12 cellular contexts compared by ENCODE assay signal in the genomic region with DNA sequence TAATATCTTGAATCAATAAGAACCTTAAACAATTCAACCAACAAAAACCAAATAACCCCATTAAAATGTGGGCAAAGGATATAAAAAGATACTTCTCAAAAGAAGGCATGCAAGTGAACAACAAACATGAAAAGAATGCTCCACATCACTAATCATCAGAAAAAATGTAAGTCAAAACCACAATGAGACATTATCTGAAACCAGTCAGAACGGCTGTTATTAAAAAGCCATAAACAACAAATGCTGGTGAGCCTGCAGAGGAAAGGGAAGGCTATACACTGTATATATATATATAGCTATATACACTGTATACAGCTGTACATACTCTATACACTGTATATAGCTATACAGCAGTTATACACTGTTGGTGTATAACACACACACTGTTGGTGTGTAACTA.
"Had no signal": no experiment of that assay in that cellular context is flagged by ENCODE, and none has a peak within 500 bp of the region (broad histone marks: within the 10 kb centered on the region; RNA-seq: fewer than 3 reads in every experiment).

No MANE protein-coding gene starts in this region.

- H3K27ac ChIP-seq: esophagus squamous epithelium, gastroesophageal sphincter, parathyroid adenoma, right atrium auricular region, tibial artery, vagina had no signal

- ATAC-seq: activated CD4-positive, CD25-positive, alpha-beta regulatory T cell treated with anti-CD3 and anti-CD28 coated beads, Interleukin-2, amount 50 U/mL, for 24 hours; activated naive CD4-positive, alpha-beta T cell treated with anti-CD3 and anti-CD28 coated beads, Interleukin-2, amount 50 U/mL, for 72 hours; gastroesophageal sphincter; stimulated activated memory B cell treated with anti-CD40 and anti-IgM and Interleukin-4, amounts not matched to agents 10 μg/mL and 1 μg/mL and 100 μg/mL, for 72 hours had no signal

- H3K27me3 ChIP-seq: esophagus squamous epithelium, gastroesophageal sphincter, right atrium auricular region, tibial artery, vagina had no signal

- H3K9me3 ChIP-seq: esophagus squamous epithelium, right atrium auricular region, tibial artery, vagina had no signal

- H3K36me3 ChIP-seq: esophagus squamous epithelium, gastroesophageal sphincter, right atrium auricular region, tibial artery, vagina had no signal

- DNase-seq: esophagus squamous epithelium, midbrain, naive B cell, T-helper 2 cell, tibial artery had no signal

- H3K4me3 ChIP-seq: esophagus squamous epithelium, gastroesophageal sphincter, right atrium auricular region, tibial artery, vagina had no signal

- H3K4me1 ChIP-seq: esophagus squamous epithelium, gastroesophageal sphincter, parathyroid adenoma, right atrium auricular region, tibial artery, vagina had no signal
